ENCODE assay signal across 18 cellular contexts in the genomic region with DNA sequence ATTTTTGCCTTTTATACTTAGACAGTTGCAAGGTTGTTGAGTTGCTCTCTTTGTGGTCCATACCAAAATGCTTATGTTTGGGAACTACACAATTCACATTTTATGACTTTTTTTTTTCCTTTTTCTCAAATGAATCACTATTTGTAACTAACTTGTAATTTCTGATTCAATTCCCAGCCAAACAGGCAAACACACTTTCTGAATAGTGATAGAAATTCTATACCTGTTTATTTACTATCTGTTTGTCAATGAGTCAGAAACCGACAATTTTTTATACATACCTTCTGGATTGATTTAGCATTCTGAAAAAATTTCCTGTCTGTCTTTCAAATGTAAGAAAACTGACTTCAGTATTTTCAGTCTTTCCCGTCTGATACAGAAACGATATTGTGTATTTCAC.
"Had no signal": no experiment of that assay in that cellular context is flagged by ENCODE, and none has a peak within 500 bp of the region (broad histone marks: within the 10 kb centered on the region; RNA-seq: fewer than 3 reads in every experiment).

No MANE protein-coding gene starts in this region.

- DNase-seq: activated CD4-positive, alpha-beta T cell treated with anti-CD3 and anti-CD28 coated beads, Interleukin-2, amount 50 U/mL, for 4 hours; activated CD4-positive, CD25-positive, alpha-beta regulatory T cell treated with anti-CD3 and anti-CD28 coated beads, Interleukin-2, amount 50 U/mL, for 72 hours; activated CD8-positive, alpha-beta memory T cell treated with anti-CD3 and anti-CD28 coated beads, Interleukin-2, amount 10 ng/mL, durations not matched to agents 7 days and 5 days; activated effector memory CD4-positive, alpha-beta T cell treated with Interleukin-2 at 50 U/mL for 16 hours; activated T-cell treated with anti-CD3 and anti-CD28 coated beads, Interleukin-2, amount 50 U/mL, for 24 hours; amniotic stem cell; dorsolateral prefrontal cortex; foreskin melanocyte; heart left ventricle; psoas muscle; sigmoid colon; stimulated activated CD4-positive, alpha-beta T cell treated with anti-CD3 and anti-CD28 coated beads, Interleukin-15, amount 100 ng/mL, for 24 hours; stimulated activated CD4-positive, alpha-beta T cell treated with anti-CD3 and anti-CD28 coated beads, Interleukin-4, amount 100 ng/mL, for 4 hours; stomach had no signal

- H3K27me3 Mint-ChIP-seq: activated CD8-positive, alpha-beta memory T cell treated with anti-CD3 and anti-CD28 coated beads, Interleukin-2, amount 10 ng/mL, durations not matched to agents 7 days and 5 days; activated naive CD4-positive, alpha-beta T cell treated with anti-CD3 and anti-CD28 coated beads, Interleukin-2, amount 50 U/mL, for 24 hours; activated T-cell treated with anti-CD3 and anti-CD28 coated beads, Interleukin-2, amount 50 U/mL, for 24 hours; memory B cell had no signal

- H3K4me3 ChIP-seq: dorsolateral prefrontal cortex, heart left ventricle, psoas muscle, sigmoid colon, stomach, thoracic aorta had no signal

- H3K4me1 ChIP-seq: heart left ventricle, psoas muscle, sigmoid colon, stomach had no signal

- H3K9me3 ChIP-seq: heart left ventricle, psoas muscle, sigmoid colon, stomach, thoracic aorta had no signal

- H3K4me1 Mint-ChIP-seq: activated CD8-positive, alpha-beta memory T cell treated with anti-CD3 and anti-CD28 coated beads, Interleukin-2, amount 10 ng/mL, durations not matched to agents 7 days and 5 days; activated naive CD4-positive, alpha-beta T cell treated with anti-CD3 and anti-CD28 coated beads, Interleukin-2, amount 50 U/mL, for 24 hours; memory B cell had no signal

- H3K27me3 ChIP-seq: dorsolateral prefrontal cortex, heart left ventricle, sigmoid colon, stomach had no signal

- H3K36me3 Mint-ChIP-seq: activated CD8-positive, alpha-beta memory T cell treated with anti-CD3 and anti-CD28 coated beads, Interleukin-2, amount 10 ng/mL, durations not matched to agents 7 days and 5 days; activated naive CD4-positive, alpha-beta T cell treated with anti-CD3 and anti-CD28 coated beads, Interleukin-2, amount 50 U/mL, for 24 hours; memory B cell had no signal

- H3K9me3 Mint-ChIP-seq: activated naive CD4-positive, alpha-beta T cell treated with anti-CD3 and anti-CD28 coated beads, Interleukin-2, amount 50 U/mL, for 24 hours; memory B cell; nephron had no signal

- H3K27ac Mint-ChIP-seq: activated CD8-positive, alpha-beta memory T cell treated with anti-CD3 and anti-CD28 coated beads, Interleukin-2, amount 10 ng/mL, durations not matched to agents 7 days and 5 days; activated naive CD4-positive, alpha-beta T cell treated with anti-CD3 and anti-CD28 coated beads, Interleukin-2, amount 50 U/mL, for 24 hours; activated T-cell treated with anti-CD3 and anti-CD28 coated beads, Interleukin-2, amount 50 U/mL, for 24 hours; memory B cell; nephron had no signal

- H3K4me3 Mint-ChIP-seq: activated CD8-positive, alpha-beta memory T cell treated with anti-CD3 and anti-CD28 coated beads, Interleukin-2, amount 10 ng/mL, durations not matched to agents 7 days and 5 days; activated naive CD4-positive, alpha-beta T cell treated with anti-CD3 and anti-CD28 coated beads, Interleukin-2, amount 50 U/mL, for 24 hours; activated T-cell treated with anti-CD3 and anti-CD28 coated beads, Interleukin-2, amount 50 U/mL, for 24 hours; memory B cell; nephron had no signal

- H3K36me3 ChIP-seq: heart left ventricle, sigmoid colon, stomach, thoracic aorta had no signal

- H3K27ac ChIP-seq: dorsolateral prefrontal cortex, heart left ventricle, psoas muscle, sigmoid colon, stomach, thoracic aorta had no signal
